Comparison of ENCODE assay signal across 11 cellular contexts in genomic region chr6:35046098-35046497, GRCh38.
DNase-seq lines count a peak whose midpoint lies in the region; ATAC-seq and TF ChIP-seq lines count a peak whose summit lies in the region.
"Had no signal": no experiment of that assay in that cellular context is flagged by ENCODE, and none has a peak within 500 bp of the region (broad histone marks: within the 10 kb centered on the region; RNA-seq: fewer than 3 reads in every experiment).

No MANE protein-coding gene starts in this region.

- peaks cover 45% of the 10 kb centered on the region for H3K4me1 Mint-ChIP-seq in CD14-positive monocyte

- 41 to 74% (median 70%) methylated on average over 3 of the region's 3 CpGs for WGBS in adipose tissue, 3 donors

- DNase-seq in CD14-positive monocyte (ENCODE audit: low spot score) (peak; percentile 20), foreskin keratinocyte (peak; percentile 10 to 28), retina (peak; percentile 61), AG08396 (ENCODE audit: low spot score) (no peak), activated T-cell treated with anti-CD3 and anti-CD28 coated beads for 4 hours (no peak)
- DNase-seq: DMS79, naive B cell had no signal

- H3K36me3 Mint-ChIP-seq in CD14-positive monocyte = peaks cover 26 to 31% of the 10 kb centered on the region in 2 donors

- intact Hi-C loops in CD14-positive monocyte (cut with micrococcal nuclease) = loop anchor here in 1 of 2 donors (10.0 kb wide), 1 partner anchor 161 kb away; the partner anchor contains the start of genes ANKS1A and TAF11

- no peaks in the 10 kb centered on the region for H3K27me3 Mint-ChIP-seq in CD14-positive monocyte (ENCODE audit: low read depth in 3 of 3)
- H3K27me3 Mint-ChIP-seq: naive B cell had no signal

- TF ChIP-seq CTCF in CD14-positive monocyte (IDR thresholded peaks at IDR 0.05) (no peak), foreskin keratinocyte (conservative IDR thresholded peaks at IDR 0.05) (no peak)

- H3K9me3 Mint-ChIP-seq in CD14-positive monocyte = no peaks in the 10 kb centered on the region
- H3K9me3 Mint-ChIP-seq: naive B cell had no signal

- H3K27ac ChIP-seq in adipose tissue (ENCODE audit: low read depth, low read length) (peak overlapping the region; percentile 69), foreskin keratinocyte (no peak overlapping the region)

- H3K4me3 Mint-ChIP-seq in CD14-positive monocyte = no peak overlapping the region

- ATAC-seq in foreskin keratinocyte (no peak), GM18909 (IDR thresholded peaks at IDR 0.05; ENCODE audit: poor library complexity, unreplicated experiment) (no peak), GM21447 (IDR thresholded peaks at IDR 0.05; ENCODE audit: unreplicated experiment) (no peak)
- ATAC-seq: K562 had no signal

- peaks cover 11% of the 10 kb centered on the region for H3K4me1 ChIP-seq in foreskin keratinocyte

- no peaks in the 10 kb centered on the region for H3K27me3 ChIP-seq in foreskin keratinocyte

- peak overlapping the region in 3 of 7 donors; percentile 61 to 97 (median 70) for H3K27ac Mint-ChIP-seq in CD14-positive monocyte

Comparison
In these comparisons a context has a peak if more than half of its experiments do, and no peak if none do; other contexts are left out.
1. DNase-seq: peak in CD14-positive monocyte (single experiment), foreskin keratinocyte (2 of 2) and retina (single experiment); none in AG08396 (single experiment) and activated T-cell treated with anti-CD3 and anti-CD28 coated beads for 4 hours (single experiment).